9 cellular contexts compared by ENCODE assay signal in the genomic region with DNA sequence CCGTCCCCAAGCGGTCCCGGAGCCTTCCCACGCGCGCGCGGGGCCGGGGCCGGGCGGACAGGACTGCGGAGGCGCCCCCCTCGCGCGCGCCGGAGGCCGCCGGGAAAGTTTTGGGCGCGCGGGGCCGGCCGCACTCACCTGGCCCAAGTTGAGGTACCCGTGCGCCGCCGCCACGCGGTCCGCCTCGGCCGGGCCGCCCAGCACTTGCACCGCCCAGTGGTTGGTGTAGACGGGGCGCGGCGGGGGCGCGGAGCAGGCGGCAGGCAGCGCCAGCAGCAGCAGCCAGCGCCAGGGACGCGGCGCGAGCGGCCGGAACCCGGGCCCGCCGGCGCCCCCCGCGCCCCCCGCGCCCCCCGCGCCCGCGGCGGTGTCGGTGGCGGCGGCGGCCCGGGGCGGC. TPM values are rescaled to one million over a fixed set of nuclear protein-coding genes. Genes with fewer than 3 reads are reported as not detected.
DNase-seq lines count a peak whose midpoint lies in the region; ATAC-seq and TF ChIP-seq lines count a peak whose summit lies in the region.
"Had no signal": no experiment of that assay in that cellular context is flagged by ENCODE, and none has a peak within 500 bp of the region (broad histone marks: within the 10 kb centered on the region; RNA-seq: fewer than 3 reads in every experiment).

No MANE protein-coding gene starts in this region.

- H3K27me3 Mint-ChIP-seq in WTC11 (ENCODE audit: low read depth): peaks cover 55% of the 10 kb centered on the region

- peaks cover 5% of the 10 kb centered on the region; the same call in 1 of the 2 replicates for H3K4me1 Mint-ChIP-seq in WTC11

- POLR2A ChIA-PET in WTC11 (lab: Charles Lee): no interaction called here

- no peak overlapping the region for H3K27ac Mint-ChIP-seq in WTC11
- H3K27ac Mint-ChIP-seq: T-cell had no signal

- no peak overlapping the region for H3K27ac ChIP-seq in 22Rv1

- no peaks in the 10 kb centered on the region for H3K9me3 Mint-ChIP-seq in WTC11
- H3K9me3 Mint-ChIP-seq: T-cell had no signal

- CTCF ChIA-PET in WTC11 (lab: Charles Lee): no interaction called here

- no peaks in the 10 kb centered on the region for H3K36me3 Mint-ChIP-seq in WTC11
- H3K36me3 Mint-ChIP-seq: T-cell had no signal

- ATAC-seq in GM19023 (IDR thresholded peaks at IDR 0.05; ENCODE audit: unreplicated experiment) (peak; percentile 45), WTC11 (peak; percentile 65), GM18511 (IDR thresholded peaks at IDR 0.05; ENCODE audit: unreplicated experiment) (no peak), HG03378 (IDR thresholded peaks at IDR 0.05; ENCODE audit: unreplicated experiment) (no peak)

- no peak overlapping the region for H3K4me3 Mint-ChIP-seq in WTC11

- TF ChIP-seq CTCF in 22Rv1 (IDR thresholded peaks at IDR 0.05) (0 out of 2 replicates have a peak, but pooled peaks have one; percentile 11), WTC11 (IDR thresholded peaks at IDR 0.05) (no peak)

- DNase-seq in WTC11 (ENCODE audit: low spot score) (peak; percentile 57), iPS-NIHi11 (ENCODE audit: low spot score) (peak; percentile 89), NCI-H526 treated with DMSO at 0.1 percent for 48 hours (lab: John Stamatoyannopoulos, UW) (no peak)
- no peak for DNase-seq in effector CD8-positive, alpha-beta T cell (lab: John Stamatoyannopoulos, UW)
- DNase-seq: T-cell had no signal

TF ChIP-seq in WTC11, 78 proteins besides CTCF, POLR2A, EP300 and RAD21:
- TF ChIP-seq TP53 (CRISPR knock-in tag; IDR thresholded peaks at IDR 0.05) (no peak), FOXK1 (CRISPR knock-in tag; IDR thresholded peaks at IDR 0.05) (0 out of 2 replicates have a peak, but pooled peaks have one; percentile 22), TEAD1 (CRISPR knock-in tag; IDR thresholded peaks at IDR 0.05) (0 out of 2 replicates have a peak, but pooled peaks have one; percentile 21)
- TF ChIP-seq, protein P1, sequence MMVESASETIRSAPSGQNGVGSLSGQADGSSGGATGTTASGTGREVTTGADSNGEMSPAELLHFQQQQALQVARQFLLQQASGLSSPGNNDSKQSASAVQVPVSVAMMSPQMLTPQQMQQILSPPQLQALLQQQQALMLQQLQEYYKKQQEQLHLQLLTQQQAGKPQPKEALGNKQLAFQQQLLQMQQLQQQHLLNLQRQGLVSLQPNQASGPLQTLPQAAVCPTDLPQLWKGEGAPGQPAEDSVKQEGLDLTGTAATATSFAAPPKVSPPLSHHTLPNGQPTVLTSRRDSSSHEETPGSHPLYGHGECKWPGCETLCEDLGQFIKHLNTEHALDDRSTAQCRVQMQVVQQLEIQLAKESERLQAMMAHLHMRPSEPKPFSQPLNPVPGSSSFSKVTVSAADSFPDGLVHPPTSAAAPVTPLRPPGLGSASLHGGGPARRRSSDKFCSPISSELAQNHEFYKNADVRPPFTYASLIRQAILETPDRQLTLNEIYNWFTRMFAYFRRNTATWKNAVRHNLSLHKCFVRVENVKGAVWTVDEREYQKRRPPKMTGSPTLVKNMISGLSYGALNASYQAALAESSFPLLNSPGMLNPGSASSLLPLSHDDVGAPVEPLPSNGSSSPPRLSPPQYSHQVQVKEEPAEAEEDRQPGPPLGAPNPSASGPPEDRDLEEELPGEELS (CRISPR knock-in tag; IDR thresholded peaks at IDR 0.05): 0 out of 2 replicates have a peak, but pooled peaks have one; percentile 34
- TF ChIP-seq, protein P2, sequence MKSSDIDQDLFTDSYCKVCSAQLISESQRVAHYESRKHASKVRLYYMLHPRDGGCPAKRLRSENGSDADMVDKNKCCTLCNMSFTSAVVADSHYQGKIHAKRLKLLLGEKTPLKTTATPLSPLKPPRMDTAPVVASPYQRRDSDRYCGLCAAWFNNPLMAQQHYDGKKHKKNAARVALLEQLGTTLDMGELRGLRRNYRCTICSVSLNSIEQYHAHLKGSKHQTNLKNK (CRISPR knock-in tag; IDR thresholded peaks at IDR 0.05): no peak
- TF ChIP-seq, protein P3, sequence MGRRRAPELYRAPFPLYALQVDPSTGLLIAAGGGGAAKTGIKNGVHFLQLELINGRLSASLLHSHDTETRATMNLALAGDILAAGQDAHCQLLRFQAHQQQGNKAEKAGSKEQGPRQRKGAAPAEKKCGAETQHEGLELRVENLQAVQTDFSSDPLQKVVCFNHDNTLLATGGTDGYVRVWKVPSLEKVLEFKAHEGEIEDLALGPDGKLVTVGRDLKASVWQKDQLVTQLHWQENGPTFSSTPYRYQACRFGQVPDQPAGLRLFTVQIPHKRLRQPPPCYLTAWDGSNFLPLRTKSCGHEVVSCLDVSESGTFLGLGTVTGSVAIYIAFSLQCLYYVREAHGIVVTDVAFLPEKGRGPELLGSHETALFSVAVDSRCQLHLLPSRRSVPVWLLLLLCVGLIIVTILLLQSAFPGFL (CRISPR knock-in tag; IDR thresholded peaks at IDR 0.05; ENCODE audit: borderline replicate concordance): no peak

RNA-seq across cellular contexts. Expression of a gene that starts 0.3 kb away (rescaled TPM):
- total RNA-seq in WTC11 (2021): 2.9 to 3.8 TPM (median 3.8 TPM) in 3 replicates

Comparison
In these comparisons a context has a peak if more than half of its experiments do, and no peak if none do; other contexts are left out.
1. ATAC-seq: peak in GM19023 (single experiment) and WTC11 (single experiment); none in GM18511 (single experiment) and HG03378 (single experiment).
2. DNase-seq: peak in WTC11 (single experiment) and iPS-NIHi11 (single experiment); none in effector CD8-positive, alpha-beta T cell (single experiment) and NCI-H526 treated with DMSO at 0.1 percent for 48 hours (single experiment).